ENCODE assay signal across 8 cellular contexts in the genomic region with DNA sequence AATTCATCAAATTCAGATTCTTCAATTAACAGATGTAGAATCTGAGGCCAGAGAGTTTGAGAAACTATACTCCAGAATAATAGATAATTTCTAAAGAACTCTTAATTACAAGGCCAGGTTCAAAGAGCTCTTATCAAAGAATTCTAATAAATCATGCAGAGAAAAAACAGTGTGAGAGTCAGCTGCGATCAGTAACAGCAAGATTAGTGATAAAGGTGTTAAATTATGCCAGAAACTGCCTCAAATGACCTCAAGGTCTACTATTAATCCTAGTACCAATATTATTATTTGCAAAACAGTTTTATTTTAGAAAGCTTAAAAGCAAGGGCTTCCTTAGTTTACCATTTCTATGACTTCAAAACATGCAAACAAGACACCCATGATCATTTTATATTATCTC.
"Had no signal": no experiment of that assay in that cellular context is flagged by ENCODE, and none has a peak within 500 bp of the region (broad histone marks: within the 10 kb centered on the region; RNA-seq: fewer than 3 reads in every experiment).

No MANE protein-coding gene starts in this region.

- H3K9me3 ChIP-seq: HAP-1 had no signal

- H3K9ac ChIP-seq: GM23248 had no signal

- H3K4me3 ChIP-seq: GM23248, GM23338, HAP-1 had no signal

- H3K4me1 ChIP-seq: HAP-1 had no signal

- H2AFZ ChIP-seq: GM23248, GM23338 had no signal

- H3K36me3 ChIP-seq: HAP-1 had no signal

- H3K4me2 ChIP-seq: GM23338 had no signal

- H3K27ac ChIP-seq: GM23248 had no signal

- DNase-seq: GM23248, GOT3, H7, H9, HCEC 1CT, HFFc6 had no signal
